Comparison of ENCODE assay signal across 23 cellular contexts in genomic region chr4:20028694-20029093, GRCh38.
DNase-seq lines count a peak whose midpoint lies in the region; ATAC-seq, FAIRE-seq and TF ChIP-seq lines count a peak whose summit lies in the region.
"Had no signal": no experiment of that assay in that cellular context is flagged by ENCODE, and none has a peak within 500 bp of the region (broad histone marks: within the 10 kb centered on the region; RNA-seq: fewer than 3 reads in every experiment).

No MANE protein-coding gene starts in this region.

- no peak for TF ChIP-seq RAD21 in HCT116 (IDR thresholded peaks at IDR 0.05; ENCODE audit: low read depth)

- no peaks in the 10 kb centered on the region for H3K9me2 ChIP-seq in HCT116 (ENCODE audit: insufficient read depth)

- no TSS peak for BruUV-seq in HCT116 (replicated peaks; lab: Mats Ljungman, UMichigan)

- CTCF ChIA-PET in HCT116 (lab: Charles Lee) = no interaction called here

- DNase-seq in HCT116 (ENCODE audit: low read depth, low spot score) (peak; percentile 3), RWPE2 (ENCODE audit: low spot score) (no peak), fibroblast of lung (ENCODE audit: low read depth in 2 of 2) (peak; percentile 26 to 71), renal cortical epithelial cell (ENCODE audit: low read depth) (peak; percentile 81), upper lobe of right lung (no peak), DMS153 treated with DMSO at 0.1 percent for 48 hours (lab: John Stamatoyannopoulos, UW; ENCODE audit: unreplicated experiment) (no peak), H54 (ENCODE audit: insufficient read length, low spot score) (no peak)
- DNase-seq: activated CD4-positive, alpha-beta T cell treated with anti-CD3 and anti-CD28 coated beads, Interleukin-2, amount 50 U/mL, for 48 hours; activated naive CD4-positive, alpha-beta T cell treated with Interleukin-2 at 50 U/mL for 16 hours; activated T-cell treated with anti-CD3 and anti-CD28 coated beads for 4 hours; aorta; BE2C; Caco-2; colonic mucosa; NCI-H1694; NCI-H2227 treated with DMSO at 0.1 percent for 48 hours; ovary; RPMI8226; sigmoid colon; stimulated activated CD4-positive, alpha-beta T cell treated with anti-CD3 and anti-CD28 coated beads, Interleukin-2, amount 100 ng/mL, for 48 hours had no signal

- intact Hi-C loops in HCT116 (cut with micrococcal nuclease) = no loop called here
- intact Hi-C loops in upper lobe of right lung (cut with DNase I) = no loop called here

- H3K9ac ChIP-seq in HCT116 (ENCODE audit: low read length) (no peak overlapping the region), fibroblast of lung (ENCODE audit: insufficient read depth, low read length) (no peak overlapping the region)

- H3K36me3 ChIP-seq in HCT116 (ENCODE audit: control insufficient read depth in 1 of 2, insufficient read depth in 2 of 2, low read length in 2 of 2) (no peaks in the 10 kb centered on the region), RWPE2 (ENCODE audit: low read depth) (no peaks in the 10 kb centered on the region; the same call in 1 of the 2 replicates), fibroblast of lung (ENCODE audit: control insufficient read depth, insufficient read depth, low read length) (no peaks in the 10 kb centered on the region), upper lobe of right lung (no peaks in the 10 kb centered on the region)
- H3K36me3 ChIP-seq: BE2C, colonic mucosa, ovary, sigmoid colon had no signal

- TF ChIP-seq CTCF in HCT116 (IDR thresholded peaks at IDR 0.05 in 2 of 3, conservative IDR thresholded peaks at IDR 0.05 in 1 of 3; ENCODE audit: borderline replicate concordance in 1 of 3, insufficient read depth in 1 of 3, low read depth in 2 of 3, low read length in 2 of 3) (no peak), RWPE2 (IDR thresholded peaks at IDR 0.05; ENCODE audit: poor library complexity, severe bottlenecking) (no peak), fibroblast of lung (conservative IDR thresholded peaks at IDR 0.05 in 1 of 2, IDR thresholded peaks at IDR 0.05 in 1 of 2; ENCODE audit: low read depth in 1 of 2, low read length in 2 of 2) (no peak), upper lobe of right lung (IDR thresholded peaks at IDR 0.05) (no peak)

- no peaks in the 10 kb centered on the region for H3K79me2 ChIP-seq in HCT116 (ENCODE audit: insufficient read depth, low read length)
- no peaks in the 10 kb centered on the region for H3K79me2 ChIP-seq in fibroblast of lung (ENCODE audit: control insufficient read depth, insufficient read depth, low read length)

- POLR2A ChIA-PET in HCT116 (lab: Charles Lee) = no interaction called here

- H3K4me1 ChIP-seq in HCT116 (ENCODE audit: control insufficient read depth in 1 of 2, insufficient read depth in 2 of 2, low read length in 2 of 2) = peaks cover 0 to 8% of the 10 kb centered on the region in 2 experiments; a peak in 2 of 4 replicates
- peaks cover 33% of the 10 kb centered on the region for H3K4me1 ChIP-seq in RWPE2 (ENCODE audit: insufficient read depth, poor library complexity, severe bottlenecking)
- H3K4me1 ChIP-seq in fibroblast of lung (ENCODE audit: control insufficient read depth, extremely low read depth, insufficient read depth, low read length) = no peaks in the 10 kb centered on the region
- H3K4me1 ChIP-seq in upper lobe of right lung = no peaks in the 10 kb centered on the region
- H3K4me1 ChIP-seq: BE2C, Caco-2, colonic mucosa, sigmoid colon had no signal

- no peaks in the 10 kb centered on the region for H4K20me1 ChIP-seq in HCT116 (ENCODE audit: insufficient read depth)
- no peaks in the 10 kb centered on the region for H4K20me1 ChIP-seq in fibroblast of lung (ENCODE audit: control insufficient read depth, extremely low read depth, insufficient read depth, low read length)

- no peak overlapping the region for H3K4me3 ChIP-seq in HCT116 (replicated peaks in 1 of 2; ENCODE audit: low read depth in 1 of 2, low read length in 2 of 2)
- no peak overlapping the region for H3K4me3 ChIP-seq in RWPE2 (ENCODE audit: severe bottlenecking)
- no peak overlapping the region for H3K4me3 ChIP-seq in fibroblast of lung (replicated peaks in 1 of 4; ENCODE audit: control extremely low read depth in 1 of 4, insufficient read depth in 1 of 4, low read depth in 3 of 4, low read length in 4 of 4)
- H3K4me3 ChIP-seq in upper lobe of right lung = no peak overlapping the region
- H3K4me3 ChIP-seq: colonic mucosa, lung, ovary, sigmoid colon had no signal

- FAIRE-seq in H54 (lab: Jason Lieb, UNC) = no peak
- FAIRE-seq: GM12892 had no signal

- TF ChIP-seq POLR2A in HCT116 (IDR thresholded peaks at IDR 0.05; ENCODE audit: borderline replicate concordance, extremely low read depth, insufficient read depth, insufficient read length) (no peak), H54 (IDR thresholded peaks at IDR 0.05; ENCODE audit: low read depth, low read length) (no peak)

- H3K27ac ChIP-seq in HCT116 (ENCODE audit: low read depth, low read length) (no peak overlapping the region), RWPE2 (ENCODE audit: poor library complexity, severe bottlenecking) (peak overlapping the region; percentile 71), fibroblast of lung (ENCODE audit: insufficient read depth, low read length) (no peak overlapping the region), upper lobe of right lung (no peak overlapping the region)
- H3K27ac ChIP-seq: colonic mucosa, ovary, sigmoid colon, VCaP had no signal

- H3K27me3 ChIP-seq in HCT116 (ENCODE audit: insufficient read depth, low read length) (no peaks in the 10 kb centered on the region), RWPE2 (ENCODE audit: insufficient read depth, poor library complexity, severe bottlenecking) (no peaks in the 10 kb centered on the region), fibroblast of lung (ENCODE audit: control insufficient read depth, insufficient read depth, low read length) (no peaks in the 10 kb centered on the region), upper lobe of right lung (no peaks in the 10 kb centered on the region)
- H3K27me3 ChIP-seq: BE2C, colonic mucosa, ovary, sigmoid colon had no signal

- ATAC-seq in HCT116 = no peak
- ATAC-seq in RWPE2 (ENCODE audit: low read depth) = peak; percentile 92
- no peak for ATAC-seq in upper lobe of right lung

- H3K4me2 ChIP-seq in HCT116 (ENCODE audit: low read length) (peak overlapping the region; percentile 13), fibroblast of lung (ENCODE audit: extremely low read depth, insufficient read depth, low read length) (no peak overlapping the region)

- H2AFZ ChIP-seq in HCT116 (ENCODE audit: low read depth, low read length, poor library complexity, severe bottlenecking) = peak overlapping the region; percentile 24
- H2AFZ ChIP-seq in fibroblast of lung (ENCODE audit: low read length) = no peak overlapping the region

- peaks cover 0 to 4% of the 10 kb centered on the region in 2 experiments; a peak in 1 of 4 replicates for H3K9me3 ChIP-seq in HCT116 (ENCODE audit: control insufficient read depth in 1 of 2, insufficient read depth in 1 of 2, low read depth in 1 of 2, low read length in 2 of 2)
- H3K9me3 ChIP-seq in RWPE2 (ENCODE audit: severe bottlenecking) = no peaks in the 10 kb centered on the region
- no peaks in the 10 kb centered on the region for H3K9me3 ChIP-seq in fibroblast of lung (ENCODE audit: control insufficient read depth, insufficient read depth, low read depth, low read length)
- H3K9me3 ChIP-seq in upper lobe of right lung = no peaks in the 10 kb centered on the region
- H3K9me3 ChIP-seq: BE2C, Caco-2, colonic mucosa, ovary, sigmoid colon had no signal

- RAD21 ChIA-PET in HCT116 (lab: Charles Lee; ENCODE audit: low non-redundant PET in 1 of 2, low total read pairs in 2 of 2, uncharacterized antibody in 2 of 2, unreplicated experiment in 2 of 2) = no interaction called here

TF ChIP-seq in HCT116, 20 proteins besides CTCF, POLR2A, EP300 and RAD21:
- TF ChIP-seq FOSL1 (IDR thresholded peaks at IDR 0.05; ENCODE audit: low read depth) = peak; percentile 23; the same call in 1 of the 2 replicates
- peak; percentile 10; the same call in 1 of the 2 replicates for TF ChIP-seq SP1 (IDR thresholded peaks at IDR 0.05; ENCODE audit: low read depth)
- TF ChIP-seq SIN3A (IDR thresholded peaks at IDR 0.05; ENCODE audit: low read depth) = no peak
- no peak for TF ChIP-seq SRF (IDR thresholded peaks at IDR 0.05; ENCODE audit: low read depth)

Comparison
In these comparisons a context has a peak if more than half of its experiments do, and no peak if none do; other contexts are left out.
1. DNase-seq: peak in HCT116 (single experiment), fibroblast of lung (2 of 2) and renal cortical epithelial cell (single experiment); none in RWPE2 (single experiment), upper lobe of right lung (single experiment), DMS153 treated with DMSO at 0.1 percent for 48 hours (single experiment) and H54 (single experiment).